Comparison of ENCODE assay signal across 26 cellular contexts in genomic region chr3:148588291-148588690, GRCh38.
"Had no signal": no experiment of that assay in that cellular context is flagged by ENCODE, and none has a peak within 500 bp of the region (broad histone marks: within the 10 kb centered on the region; RNA-seq: fewer than 3 reads in every experiment).

No MANE protein-coding gene starts in this region.

- H3K36me3 ChIP-seq: left lung, lower lobe of right lung, right atrium auricular region, right lobe of liver, stomach, thoracic aorta, tibial artery, upper lobe of right lung, uterus had no signal

- H3K27me3 ChIP-seq: left lung, right atrium auricular region, right lobe of liver, stomach, tibial artery, upper lobe of right lung, uterus had no signal

- H3K4me1 ChIP-seq: left lung, lower lobe of right lung, parathyroid adenoma, psoas muscle, right atrium auricular region, right lobe of liver, stomach, tibial artery, upper lobe of right lung, uterus had no signal

- H3K27ac ChIP-seq: left lung, lower lobe of right lung, parathyroid adenoma, psoas muscle, right atrium auricular region, right lobe of liver, stomach, thoracic aorta, tibial artery, upper lobe of right lung, uterus had no signal

- ATAC-seq: left colon; left lung; lower lobe of right lung; naive thymus-derived CD8-positive, alpha-beta T cell; psoas muscle; right lobe of liver; stimulated activated naive B cell treated with anti-CD40 and anti-IgM and Interleukin-4, amounts not matched to agents 10 μg/mL and 1 μg/mL and 100 μg/mL, for 72 hours; stimulated activated naive CD8-positive, alpha-beta T cell treated with anti-CD3 and anti-CD28 coated beads, Interleukin-15, Interleukin-2, amounts not matched to agents 100 U/mL and 50 U/mL, for 24 hours; upper lobe of right lung had no signal

- H3K4me3 ChIP-seq: left lung, lower lobe of right lung, psoas muscle, right atrium auricular region, right lobe of liver, stomach, thoracic aorta, tibial artery, upper lobe of right lung, uterus had no signal

- H3K9me3 ChIP-seq: lower lobe of right lung, psoas muscle, right atrium auricular region, right lobe of liver, thoracic aorta, tibial artery, upper lobe of right lung, uterus had no signal

- DNase-seq: head of caudate nucleus; hippocampal formation; kidney glomerular epithelial cell; left colon; left lung; lower lobe of right lung; mammary epithelial cell; mesenchymal stem cell; naive thymus-derived CD8-positive, alpha-beta T cell; nucleus accumbens; psoas muscle; right lobe of liver; stimulated activated CD4-positive, alpha-beta T cell treated with anti-CD3 and anti-CD28 coated beads, Interleukin-12 subunit alpha, Interleukin-12 subunit beta, amount 100 ng/mL, for 4 hours; stimulated activated CD4-positive, alpha-beta T cell treated with anti-CD3 and anti-CD28 coated beads, Interleukin-15, amount 100 ng/mL, for 24 hours; stimulated activated CD4-positive, alpha-beta T cell treated with anti-CD3 and anti-CD28 coated beads, Interleukin-2, amount 100 ng/mL, for 24 hours; stimulated activated CD4-positive, alpha-beta T cell treated with anti-CD3 and anti-CD28 coated beads, Interleukin-4, amount 100 ng/mL, for 1 hour; stimulated activated naive B cell treated with anti-CD40 and anti-IgM and Interleukin-4, amounts not matched to agents 10 μg/mL and 1 μg/mL and 100 μg/mL, for 72 hours; stimulated activated naive CD8-positive, alpha-beta T cell treated with anti-CD3 and anti-CD28 coated beads, Interleukin-15, Interleukin-2, amounts not matched to agents 100 U/mL and 50 U/mL, for 24 hours; stomach; tibial artery; trophoblast cell; upper lobe of right lung; uterus had no signal
